Comparison of ENCODE assay signal across 21 cellular contexts in the genomic region with DNA sequence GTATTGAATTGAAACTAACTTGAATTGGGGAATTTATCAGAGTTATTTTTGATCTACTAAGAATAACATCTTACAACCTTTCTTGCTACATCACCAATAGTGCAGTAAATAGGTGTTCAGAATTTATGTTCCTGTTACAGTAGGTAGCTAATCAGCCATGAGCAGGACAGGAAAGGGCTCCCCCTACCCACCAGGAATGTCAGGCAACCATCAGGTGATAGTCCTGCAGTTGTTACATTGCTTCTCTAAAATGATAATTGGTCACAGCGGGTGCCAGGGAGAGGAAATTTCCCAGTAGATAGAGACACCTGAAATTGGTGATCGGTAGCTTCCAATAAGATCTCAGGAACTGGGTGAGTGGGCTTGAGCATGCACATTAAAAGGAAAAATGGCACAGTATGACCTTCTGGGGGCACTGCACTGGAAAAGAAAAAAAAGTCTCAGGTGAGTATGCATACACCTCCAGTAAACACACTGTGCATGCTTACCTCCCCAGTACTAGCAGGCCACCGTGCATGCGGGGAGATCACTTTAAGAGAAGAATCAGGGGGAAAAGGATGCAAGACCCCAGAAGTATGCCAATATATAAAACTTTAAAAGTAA.
"Had no signal": no experiment of that assay in that cellular context is flagged by ENCODE, and none has a peak within 500 bp of the region (broad histone marks: within the 10 kb centered on the region; RNA-seq: fewer than 3 reads in every experiment).

No MANE protein-coding gene starts in this region.

- H3K27ac Mint-ChIP-seq: activated CD8-positive, alpha-beta T cell treated with anti-CD3 and anti-CD28 coated beads, Interleukin-2, amount 10 ng/mL, durations not matched to agents 7 days and 5 days; activated naive CD8-positive, alpha-beta T cell treated with anti-CD3 and anti-CD28 coated beads, Interleukin-2, amount 10 ng/mL, durations not matched to agents 7 days and 5 days had no signal

- H3K4me1 ChIP-seq: adrenal gland had no signal

- H3K27ac ChIP-seq: adrenal gland, SK-N-MC had no signal

- H3K4me3 Mint-ChIP-seq: activated CD8-positive, alpha-beta T cell treated with anti-CD3 and anti-CD28 coated beads, Interleukin-2, amount 10 ng/mL, durations not matched to agents 7 days and 5 days; activated naive CD8-positive, alpha-beta T cell treated with anti-CD3 and anti-CD28 coated beads, Interleukin-2, amount 10 ng/mL, durations not matched to agents 7 days and 5 days had no signal

- H3K9me3 ChIP-seq: adrenal gland had no signal

- DNase-seq: activated CD4-positive, alpha-beta T cell treated with anti-CD3 and anti-CD28 coated beads for 48 hours; activated CD4-positive, alpha-beta T cell treated with anti-CD3 and anti-CD28 coated beads, Interleukin-2, amount 50 U/mL, for 4 hours; activated CD4-positive, CD25-positive, alpha-beta regulatory T cell treated with anti-CD3 and anti-CD28 coated beads, Interleukin-2, amount 50 U/mL, for 72 hours; activated CD8-positive, alpha-beta memory T cell treated with anti-CD3 and anti-CD28 coated beads, Interleukin-2, amount 50 U/mL, for 48 hours; activated CD8-positive, alpha-beta T cell treated with anti-CD3 and anti-CD28 coated beads, Interleukin-2, amount 10 ng/mL, durations not matched to agents 7 days and 5 days; activated naive CD4-positive, alpha-beta T cell treated with anti-CD3 and anti-CD28 coated beads, Interleukin-2, amount 50 U/mL, for 16 hours; activated naive CD8-positive, alpha-beta T cell treated with anti-CD3 and anti-CD28 coated beads, Interleukin-2, amount 10 ng/mL, durations not matched to agents 7 days and 5 days; activated T-cell treated with anti-CD3 and anti-CD28 coated beads, Interleukin-2, amount 50 U/mL, for 1 hour; adrenal gland; anterior cingulate cortex; caudate nucleus; MM.1S; NCI-H1105; NCI-H1436; NCI-H1694 treated with DMSO at 0.1 percent for 48 hours; NCI-H2081; NCI-H510A treated with DMSO at 0.1 percent for 48 hours; RPMI8226; T-helper 1 cell had no signal

- H3K36me3 Mint-ChIP-seq: activated naive CD8-positive, alpha-beta T cell treated with anti-CD3 and anti-CD28 coated beads, Interleukin-2, amount 10 ng/mL, durations not matched to agents 7 days and 5 days had no signal

- H3K27me3 Mint-ChIP-seq: activated naive CD8-positive, alpha-beta T cell treated with anti-CD3 and anti-CD28 coated beads, Interleukin-2, amount 10 ng/mL, durations not matched to agents 7 days and 5 days had no signal

- H3K4me3 ChIP-seq: adrenal gland, SK-N-MC had no signal

- H3K4me1 Mint-ChIP-seq: activated naive CD8-positive, alpha-beta T cell treated with anti-CD3 and anti-CD28 coated beads, Interleukin-2, amount 10 ng/mL, durations not matched to agents 7 days and 5 days had no signal

- H3K27me3 ChIP-seq: adrenal gland had no signal

- H3K36me3 ChIP-seq: adrenal gland had no signal

- ATAC-seq: activated CD8-positive, alpha-beta T cell treated with anti-CD3 and anti-CD28 coated beads, Interleukin-2, amount 10 ng/mL, durations not matched to agents 7 days and 5 days; Right ventricle myocardium inferior had no signal
